In genomic region chr12:67727652-67728295, GRCh38 we compare ENCODE assay signal across 22 cellular contexts.
"Had no signal": no experiment of that assay in that cellular context is flagged by ENCODE, and none has a peak within 500 bp of the region (broad histone marks: within the 10 kb centered on the region; RNA-seq: fewer than 3 reads in every experiment).

No MANE protein-coding gene starts in this region.

- H3K4me3 Mint-ChIP-seq: endodermal cell; naive thymus-derived CD8-positive, alpha-beta T cell had no signal

- ATAC-seq: esophagus mucosa; mucosa of descending colon; naive thymus-derived CD8-positive, alpha-beta T cell; right lobe of liver had no signal

- H3K27me3 ChIP-seq: colonic mucosa, gastrocnemius medialis, pancreas, right lobe of liver, stomach, transverse colon had no signal

- H3K4me1 ChIP-seq: colonic mucosa, prostate gland, right lobe of liver, transverse colon had no signal

- H3K9me3 ChIP-seq: colonic mucosa, gastrocnemius medialis, mucosa of descending colon, pancreas, prostate gland, right lobe of liver, stomach, thoracic aorta, transverse colon had no signal

- H3K27ac Mint-ChIP-seq: endodermal cell; naive thymus-derived CD8-positive, alpha-beta T cell had no signal

- DNase-seq: caudate nucleus; colonic mucosa; dermis blood vessel endothelial cell; gastrocnemius medialis; glutamatergic neuron; kidney; left cardiac atrium; mucosa of descending colon; naive thymus-derived CD8-positive, alpha-beta T cell; occipital lobe; right lobe of liver; stimulated activated CD4-positive, alpha-beta T cell treated with anti-CD3 and anti-CD28 coated beads, Interleukin-2, amount 100 ng/mL, for 24 hours; stimulated activated CD4-positive, alpha-beta T cell treated with anti-CD3 and anti-CD28 coated beads, Interleukin-4, amount 100 ng/mL, for 4 hours; stimulated activated naive CD4-positive, alpha-beta T cell; stomach; substantia nigra; transverse colon had no signal

- H3K9me3 Mint-ChIP-seq: endodermal cell; naive thymus-derived CD8-positive, alpha-beta T cell had no signal

- H3K36me3 ChIP-seq: colonic mucosa, gastrocnemius medialis, pancreas, prostate gland, right lobe of liver, stomach, thoracic aorta, transverse colon had no signal

- H3K36me3 Mint-ChIP-seq: naive thymus-derived CD8-positive, alpha-beta T cell had no signal

- H3K27ac ChIP-seq: colonic mucosa, gastrocnemius medialis, prostate gland, right lobe of liver, stomach, thoracic aorta, transverse colon had no signal

- H3K4me3 ChIP-seq: colonic mucosa, gastrocnemius medialis, mucosa of descending colon, pancreas, prostate gland, right lobe of liver, stomach, thoracic aorta, transverse colon had no signal

- H3K4me1 Mint-ChIP-seq: endodermal cell had no signal
